In genomic region chr6:27176096-27176495, GRCh38 we compare ENCODE assay signal across 9 cellular contexts.
DNase-seq lines count a peak whose midpoint lies in the region; ATAC-seq and TF ChIP-seq lines count a peak whose summit lies in the region.
"Had no signal": no experiment of that assay in that cellular context is flagged by ENCODE, and none has a peak within 500 bp of the region (broad histone marks: within the 10 kb centered on the region; RNA-seq: fewer than 3 reads in every experiment).

No MANE protein-coding gene starts in this region.

- no peaks in the 10 kb centered on the region for H3K79me2 ChIP-seq in SK-N-SH (ENCODE audit: insufficient read depth)

- CTCF ChIA-PET in SK-N-SH (lab: Yijun Ruan, JAX): interaction anchor here (0.8 to 4.7 kb wide), 6 partner anchors 14 to 719 kb away, joined by 3 to 25 read pairs (median 4); a partner anchor contains a TSS

- intact Hi-C loops in left ventricle myocardium superior (cut with micrococcal nuclease) (no loop called here), cardiac septum (cut with DNase I) (loop anchor here (5.0 kb wide), 2 partner anchors 301 to 716 kb away; a partner anchor contains a TSS), vagina (cut with DNase I) (loop anchor here (5.0 to 10.0 kb wide), 3 partner anchors 299 to 1806 kb away; partner anchors contain the start of gene ZNF184)

- 16% methylated on average over 9 of the region's 9 CpGs for WGBS in SK-N-SH (ENCODE audit: low lambda C conversion rate)

- ATAC-seq in left ventricle myocardium superior: peak; percentile 17
- ATAC-seq in HG03280 (IDR thresholded peaks at IDR 0.05; ENCODE audit: unreplicated experiment): no peak
- no peak for ATAC-seq in GM21526 (IDR thresholded peaks at IDR 0.05; ENCODE audit: low FRiP score, unreplicated experiment)

- no peak for TF ChIP-seq POLR2A in vagina (IDR thresholded peaks at IDR 0.05)

- peak overlapping the region; percentile 98 to 100 for H3K4me3 ChIP-seq in SK-N-SH (ENCODE audit: low read depth in 2 of 2, low read length in 1 of 2)
- no peak overlapping the region for H3K4me3 ChIP-seq in fibroblast of the aortic adventitia (ENCODE audit: low read depth, low read length)
- H3K4me3 ChIP-seq in vagina: peak overlapping the region; percentile 25 to 64

- DNase-seq in left ventricle myocardium superior (no peak), cardiac septum (ENCODE audit: low spot score) (no peak), SK-N-SH (peak; percentile 47), fibroblast of the aortic adventitia (ENCODE audit: low read depth) (peak; percentile 24), vagina (ENCODE audit: extremely low spot score in 2 of 2) (no peak), NCI-H2081 (lab: John Stamatoyannopoulos, UW) (no peak)
- DNase-seq: NCI-H524 treated with DMSO at 0.1 percent for 48 hours had no signal

- H3K4me2 ChIP-seq in SK-N-SH: peak overlapping the region; percentile 87

- no peaks in the 10 kb centered on the region for H3K9me2 ChIP-seq in SK-N-SH

- H4K20me1 ChIP-seq in SK-N-SH (ENCODE audit: insufficient read depth): no peaks in the 10 kb centered on the region

- H3K27ac ChIP-seq in SK-N-SH (ENCODE audit: low read depth in 2 of 2, low read length in 1 of 2) (peak overlapping the region in 1 of 2 experiments; percentile 33; a peak in 1 of 4 replicates), vagina (no peak overlapping the region)

- H3K4me1 ChIP-seq in SK-N-SH (ENCODE audit: control insufficient read depth in 1 of 2, insufficient read depth in 2 of 2, low read depth in 1 of 2, low read length in 1 of 2): peaks cover 0 to 3% of the 10 kb centered on the region in 2 experiments; a peak in 1 of 4 replicates
- no peaks in the 10 kb centered on the region for H3K4me1 ChIP-seq in vagina

- peak overlapping the region; percentile 92 for H2AFZ ChIP-seq in SK-N-SH (ENCODE audit: low read depth)

- H3K9ac ChIP-seq in SK-N-SH: no peak overlapping the region; the same call in 1 of the 2 replicates

- H3K27me3 ChIP-seq in SK-N-SH (ENCODE audit: insufficient read depth) (no peaks in the 10 kb centered on the region), vagina (no peaks in the 10 kb centered on the region)

- H3K9me3 ChIP-seq in SK-N-SH (no peaks in the 10 kb centered on the region), vagina (no peaks in the 10 kb centered on the region)

- no peak for TF ChIP-seq EP300 in SK-N-SH (IDR thresholded peaks at IDR 0.05; ENCODE audit: borderline replicate concordance in 1 of 2, low read depth in 1 of 2, low read length in 1 of 2)

- TF ChIP-seq RAD21 in SK-N-SH (IDR thresholded peaks at IDR 0.05; ENCODE audit: low read length): no peak

- no peaks in the 10 kb centered on the region for H3K36me3 ChIP-seq in SK-N-SH (replicated peaks in 1 of 2; ENCODE audit: control insufficient read depth in 1 of 2, insufficient read depth in 2 of 2, low read length in 1 of 2)
- no peaks in the 10 kb centered on the region for H3K36me3 ChIP-seq in vagina

- H3F3A ChIP-seq in SK-N-SH (replicated peaks; ENCODE audit: insufficient read depth): peaks cover 10% of the 10 kb centered on the region

- POLR2A ChIA-PET in SK-N-SH (lab: Yijun Ruan, JAX): interaction anchor here (0.5 to 3.0 kb wide), 5 partner anchors 29 to 979 kb away, joined by 3 to 18 read pairs (median 3); a partner anchor contains a TSS

- TF ChIP-seq CTCF in SK-N-SH (IDR thresholded peaks at IDR 0.05): no peak
- no peak for TF ChIP-seq CTCF in fibroblast of the aortic adventitia (IDR thresholded peaks at IDR 0.05; ENCODE audit: insufficient read depth, low read length)
- no peak for TF ChIP-seq CTCF in vagina (IDR thresholded peaks at IDR 0.05)

TF ChIP-seq in SK-N-SH, 30 proteins besides CTCF, POLR2A, EP300 and RAD21:
- TF ChIP-seq RXRA (IDR thresholded peaks at IDR 0.05; ENCODE audit: borderline replicate concordance, low read depth) (no peak), NFIC (IDR thresholded peaks at IDR 0.05; ENCODE audit: borderline replicate concordance) (no peak), REST (IDR thresholded peaks at IDR 0.05; ENCODE audit: low read depth, low read length) (no peak), RFX5 (IDR thresholded peaks at IDR 0.05; ENCODE audit: low read length) (no peak)

Comparison
In these comparisons a context has a peak if more than half of its experiments do, and no peak if none do; other contexts are left out.
1. DNase-seq: peak in SK-N-SH (single experiment) and fibroblast of the aortic adventitia (single experiment); none in left ventricle myocardium superior (single experiment), cardiac septum (single experiment), vagina (0 of 2) and NCI-H2081 (0 of 2).